Comparison of ENCODE assay signal across 24 cellular contexts in genomic region chr7:115516341-115516740, GRCh38.
"Had no signal": no experiment of that assay in that cellular context is flagged by ENCODE, and none has a peak within 500 bp of the region (broad histone marks: within the 10 kb centered on the region; RNA-seq: fewer than 3 reads in every experiment).

No MANE protein-coding gene starts in this region.

- H3K27me3 ChIP-seq: gastrocnemius medialis, testis had no signal

- H3K36me3 Mint-ChIP-seq: activated naive CD4-positive, alpha-beta T cell treated with anti-CD3 and anti-CD28 coated beads, Interleukin-2, amount 50 U/mL, for 24 hours; type B pancreatic cell had no signal

- H3K4me3 Mint-ChIP-seq: activated CD8-positive, alpha-beta T cell treated with anti-CD3 and anti-CD28 coated beads, Interleukin-2, amount 10 ng/mL, durations not matched to agents 7 days and 5 days; activated naive CD4-positive, alpha-beta T cell treated with anti-CD3 and anti-CD28 coated beads, Interleukin-2, amount 50 U/mL, for 24 hours; activated T-helper 1 cell treated with anti-CD3 and anti-CD28 coated beads, Interleukin-12 subunit alpha, Interleukin-12 subunit beta, Interleukin-2, Interleukin-4 antibody, amounts not matched to agents 30 ng/mL and 10 ng/mL and 1 ng/mL, durations not matched to agents 14 hours and 24 hours and 36 hours; neural crest cell; type B pancreatic cell had no signal

- H3K27ac ChIP-seq: gastrocnemius medialis, testis, WERI-Rb-1 had no signal

- DNase-seq: activated CD4-positive, alpha-beta T cell treated with anti-CD3 and anti-CD28 coated beads for 1 hour; activated CD4-positive, alpha-beta T cell treated with anti-CD3 and anti-CD28 coated beads, Interleukin-2, amount 50 U/mL, for 1 hour; activated CD8-positive, alpha-beta T cell treated with anti-CD3 and anti-CD28 coated beads, Interleukin-2, amount 10 ng/mL, durations not matched to agents 7 days and 5 days; activated gamma-delta T cell; cerebellar nuclear complex; gastrocnemius medialis; head of caudate nucleus; hypothalamus; left ventricle myocardium superior; mammary epithelial cell; midbrain; occipital lobe; stimulated activated CD4-positive, alpha-beta T cell treated with anti-CD3 and anti-CD28 coated beads, Interleukin-4, amount 100 ng/mL, for 1 hour; stimulated activated naive CD4-positive, alpha-beta T cell; T-helper 1 cell; testis; WERI-Rb-1 had no signal

- H3K9me3 Mint-ChIP-seq: activated naive CD4-positive, alpha-beta T cell treated with anti-CD3 and anti-CD28 coated beads, Interleukin-2, amount 50 U/mL, for 24 hours; activated T-helper 1 cell treated with anti-CD3 and anti-CD28 coated beads, Interleukin-12 subunit alpha, Interleukin-12 subunit beta, Interleukin-2, Interleukin-4 antibody, amounts not matched to agents 30 ng/mL and 10 ng/mL and 1 ng/mL, durations not matched to agents 14 hours and 24 hours and 36 hours had no signal

- H3K27me3 Mint-ChIP-seq: type B pancreatic cell had no signal

- ATAC-seq: activated CD8-positive, alpha-beta T cell treated with anti-CD3 and anti-CD28 coated beads, Interleukin-2, amount 10 ng/mL, durations not matched to agents 7 days and 5 days; gastrocnemius medialis; left ventricle myocardium superior; sciatic nerve had no signal

- H3K9me3 ChIP-seq: gastrocnemius medialis, testis had no signal

- H3K36me3 ChIP-seq: gastrocnemius medialis, WERI-Rb-1 had no signal

- H3K4me1 Mint-ChIP-seq: activated naive CD4-positive, alpha-beta T cell treated with anti-CD3 and anti-CD28 coated beads, Interleukin-2, amount 50 U/mL, for 24 hours; neural crest cell had no signal

- H3K27ac Mint-ChIP-seq: activated CD8-positive, alpha-beta T cell treated with anti-CD3 and anti-CD28 coated beads, Interleukin-2, amount 10 ng/mL, durations not matched to agents 7 days and 5 days; activated naive CD4-positive, alpha-beta T cell treated with anti-CD3 and anti-CD28 coated beads, Interleukin-2, amount 50 U/mL, for 24 hours; activated T-helper 1 cell treated with anti-CD3 and anti-CD28 coated beads, Interleukin-12 subunit alpha, Interleukin-12 subunit beta, Interleukin-2, Interleukin-4 antibody, amounts not matched to agents 30 ng/mL and 10 ng/mL and 1 ng/mL, durations not matched to agents 14 hours and 24 hours and 36 hours; type B pancreatic cell had no signal

- H3K4me3 ChIP-seq: gastrocnemius medialis, testis had no signal

- FAIRE-seq: islet of Langerhans, TTC549 had no signal

- H3K4me1 ChIP-seq: gastrocnemius medialis, testis had no signal
